In genomic region chr3:57227204-57227929, GRCh38 we compare ENCODE assay signal across 8 cellular contexts. TPM values are rescaled to one million over a fixed set of nuclear protein-coding genes. Genes with fewer than 3 reads are reported as not detected.
A peak's percentile ranks its signal among the peaks of the same experiment; 100 is the strongest.
DNase-seq lines count a peak whose midpoint lies in the region; ATAC-seq, FAIRE-seq and TF ChIP-seq lines count a peak whose summit lies in the region.

A gene with protein sequence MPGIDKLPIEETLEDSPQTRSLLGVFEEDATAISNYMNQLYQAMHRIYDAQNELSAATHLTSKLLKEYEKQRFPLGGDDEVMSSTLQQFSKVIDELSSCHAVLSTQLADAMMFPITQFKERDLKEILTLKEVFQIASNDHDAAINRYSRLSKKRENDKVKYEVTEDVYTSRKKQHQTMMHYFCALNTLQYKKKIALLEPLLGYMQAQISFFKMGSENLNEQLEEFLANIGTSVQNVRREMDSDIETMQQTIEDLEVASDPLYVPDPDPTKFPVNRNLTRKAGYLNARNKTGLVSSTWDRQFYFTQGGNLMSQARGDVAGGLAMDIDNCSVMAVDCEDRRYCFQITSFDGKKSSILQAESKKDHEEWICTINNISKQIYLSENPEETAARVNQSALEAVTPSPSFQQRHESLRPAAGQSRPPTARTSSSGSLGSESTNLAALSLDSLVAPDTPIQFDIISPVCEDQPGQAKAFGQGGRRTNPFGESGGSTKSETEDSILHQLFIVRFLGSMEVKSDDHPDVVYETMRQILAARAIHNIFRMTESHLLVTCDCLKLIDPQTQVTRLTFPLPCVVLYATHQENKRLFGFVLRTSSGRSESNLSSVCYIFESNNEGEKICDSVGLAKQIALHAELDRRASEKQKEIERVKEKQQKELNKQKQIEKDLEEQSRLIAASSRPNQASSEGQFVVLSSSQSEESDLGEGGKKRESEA (plus strand): TSS chr3:57227729. CDS start chr3:57227884, 155 bp downstream.

- H3K79me2 ChIP-seq in PC-3 (ENCODE audit: low read length) = peaks cover 41% of the 10 kb centered on the region

- H3K9me3 ChIP-seq in PC-3 (ENCODE audit: low read length) (no peaks in the 10 kb centered on the region), mucosa of rectum (ENCODE audit: control insufficient read depth in 2 of 2, low read length in 2 of 2) (no peaks in the 10 kb centered on the region)

- H3K4me3 Mint-ChIP-seq in activated T-cell treated with anti-CD3 and anti-CD28 coated beads, Interleukin-2, amount 50 U/mL, for 24 hours = peak within 1 kb of the TSS; percentile 88

- H3K27ac Mint-ChIP-seq in activated T-cell treated with anti-CD3 and anti-CD28 coated beads, Interleukin-2, amount 50 U/mL, for 24 hours = peak within 1 kb of the TSS; percentile 81

- CTCF ChIA-PET in PC-3 (lab: Charles Lee) = no interaction called here

- peak; percentile 80 for FAIRE-seq in HTR-8/SVneo (lab: Jason Lieb, UNC)

- DNase-seq in DMS 273 (lab: John Stamatoyannopoulos, UW; ENCODE audit: unreplicated experiment) (peak; percentile 96), HTR-8/SVneo (ENCODE audit: insufficient read length, low spot score) (peak; percentile 97), PC-3 (peak; percentile 95), erythroblast (lab: John Stamatoyannopoulos, UW) (peak; percentile 86 to 92)
- DNase-seq in activated T-cell treated with anti-CD3 and anti-CD28 coated beads, Interleukin-2, amount 50 U/mL, for 24 hours = peak; percentile 95
- peak; percentile 52 to 76 for DNase-seq in stimulated activated CD8-positive, alpha-beta memory T cell treated with anti-CD3 and anti-CD28 coated beads, Interleukin-4, amount 100 ng/mL, for 4 hours (ENCODE audit: low read depth in 2 of 2, low spot score in 1 of 2)

- H4K20me1 ChIP-seq in PC-3 (ENCODE audit: low read length) = peaks cover 21% of the 10 kb centered on the region

- no peaks in the 10 kb centered on the region for H3K9me3 Mint-ChIP-seq in activated T-cell treated with anti-CD3 and anti-CD28 coated beads, Interleukin-2, amount 50 U/mL, for 24 hours

- peaks cover 37% of the 10 kb centered on the region for H3K4me1 Mint-ChIP-seq in activated T-cell treated with anti-CD3 and anti-CD28 coated beads, Interleukin-2, amount 50 U/mL, for 24 hours (ENCODE audit: low read depth)

- H3K36me3 ChIP-seq in PC-3 (ENCODE audit: low read depth, low read length) (no peaks in the 10 kb centered on the region), mucosa of rectum (ENCODE audit: control insufficient read depth in 2 of 2, insufficient read depth in 2 of 2, low read length in 2 of 2) (no peaks in the 10 kb centered on the region)

- H3K4me3 ChIP-seq in PC-3 (ENCODE audit: low read length) (peak within 1 kb of the TSS; percentile 89), mucosa of rectum (ENCODE audit: low read length in 2 of 2) (peak within 1 kb of the TSS; percentile 83 to 94)

- H3F3A ChIP-seq in PC-3 (ENCODE audit: low read length, unreplicated experiment) = no peaks in the 10 kb centered on the region

- peaks cover 8% of the 10 kb centered on the region for H3K36me3 Mint-ChIP-seq in activated T-cell treated with anti-CD3 and anti-CD28 coated beads, Interleukin-2, amount 50 U/mL, for 24 hours (ENCODE audit: low read depth)

- TF ChIP-seq POLR2A in erythroblast (IDR thresholded peaks at IDR 0.05; ENCODE audit: low read length) = no peak

- H2AFZ ChIP-seq in PC-3 (ENCODE audit: low read length) = peak within 1 kb of the TSS; percentile 92

- ATAC-seq in GM21381 (IDR thresholded peaks at IDR 0.05; ENCODE audit: unreplicated experiment) (peak; percentile 94), PC-3 (peak; percentile 82)

- POLR2A ChIA-PET in PC-3 (lab: Charles Lee; ENCODE audit: unreplicated experiment) = interaction anchor here (0.5 to 1.1 kb wide), 3 partner anchors 9 to 170 kb away, joined by 3 to 18 read pairs (median 7); no protein-coding TSS in a partner anchor

- intact Hi-C loops in PC-3 (cut with micrococcal nuclease) = loop anchor here (1.0 to 5.0 kb wide), 3 partner anchors 205 to 355 kb away; no protein-coding TSS in a partner anchor

- H3K4me2 ChIP-seq in PC-3 (ENCODE audit: low read length) = peak within 1 kb of the TSS; percentile 89

- H3K9ac ChIP-seq in PC-3 (ENCODE audit: low read length) (peak within 1 kb of the TSS; percentile 78), mucosa of rectum (ENCODE audit: low read depth in 1 of 2, low read length in 2 of 2) (peak within 1 kb of the TSS; percentile 86)

- peak within 1 kb of the TSS; percentile 74 for H3K27ac ChIP-seq in PC-3 (ENCODE audit: low read length)
- peak within 1 kb of the TSS; percentile 88 to 92 for H3K27ac ChIP-seq in mucosa of rectum (ENCODE audit: low read depth in 2 of 2, low read length in 2 of 2)

- BruUV-seq in PC-3 (replicated peaks; lab: Mats Ljungman, UMichigan) = TSS peak; percentile 75

- no peaks in the 10 kb centered on the region for H3K9me2 ChIP-seq in PC-3 (replicated peaks; ENCODE audit: low read length)

- H3K27me3 ChIP-seq in PC-3 (ENCODE audit: low read length) = no peaks in the 10 kb centered on the region
- H3K27me3 ChIP-seq in mucosa of rectum (ENCODE audit: control insufficient read depth in 2 of 2, insufficient read depth in 2 of 2, low read length in 2 of 2) = no peaks in the 10 kb centered on the region

- H3K27me3 Mint-ChIP-seq in activated T-cell treated with anti-CD3 and anti-CD28 coated beads, Interleukin-2, amount 50 U/mL, for 24 hours = no peaks in the 10 kb centered on the region

- TF ChIP-seq CTCF in PC-3 (conservative IDR thresholded peaks at IDR 0.05; ENCODE audit: low read depth, low read length) = no peak

- peaks cover 30% of the 10 kb centered on the region for H3K4me1 ChIP-seq in PC-3 (ENCODE audit: insufficient read depth, low read length)
- peaks cover 2 to 9% of the 10 kb centered on the region in 2 donors for H3K4me1 ChIP-seq in mucosa of rectum (ENCODE audit: control insufficient read depth in 2 of 2, insufficient read depth in 2 of 2, low read length in 2 of 2)

RNA-seq across cellular contexts. Expression of the gene that starts here (rescaled TPM):
- 32.5 and 34.6 TPM in 2 replicates for total RNA-seq in PC-3 (2014; rRNA removed)

Comparison
In these comparisons a context has a peak if more than half of its experiments do, and no peak if none do; other contexts are left out.
1. Peak in every context shown above with its lines: DNase-seq, ATAC-seq, H3K4me3 ChIP-seq and H3K27ac ChIP-seq.